ENCODE assay signal across 19 cellular contexts in genomic region chr7:494261-494687, GRCh38. TPM values are rescaled to one million over a fixed set of nuclear protein-coding genes. Genes with fewer than 3 reads are reported as not detected.
DNase-seq lines count a peak whose midpoint lies in the region; ATAC-seq and TF ChIP-seq lines count a peak whose summit lies in the region.
"Had no signal": no experiment of that assay in that cellular context is flagged by ENCODE, and none has a peak within 500 bp of the region (broad histone marks: within the 10 kb centered on the region; RNA-seq: fewer than 3 reads in every experiment).

No MANE protein-coding gene starts in this region.

- no peaks in the 10 kb centered on the region for H3K9me3 Mint-ChIP-seq in natural killer cell treated with Interleukin-12 subunit alpha and Interleukin-12 subunit beta and Interleukin-15 and Interleukin-18, amount 100 ng/mL, for 72 hours
- no peaks in the 10 kb centered on the region for H3K9me3 Mint-ChIP-seq in natural killer cell
- H3K9me3 Mint-ChIP-seq: activated naive CD4-positive, alpha-beta T cell treated with anti-CD3 and anti-CD28 coated beads, Interleukin-2, amount 50 U/mL, for 24 hours had no signal

- no peaks in the 10 kb centered on the region for H3K27me3 Mint-ChIP-seq in natural killer cell treated with Interleukin-12 subunit alpha and Interleukin-12 subunit beta and Interleukin-15 and Interleukin-18, amount 100 ng/mL, for 72 hours
- no peaks in the 10 kb centered on the region for H3K27me3 Mint-ChIP-seq in natural killer cell (ENCODE audit: low read depth in 2 of 2)
- H3K27me3 Mint-ChIP-seq: activated naive CD4-positive, alpha-beta T cell treated with anti-CD3 and anti-CD28 coated beads, Interleukin-2, amount 50 U/mL, for 24 hours had no signal

- H3K27ac Mint-ChIP-seq in natural killer cell treated with Interleukin-12 subunit alpha and Interleukin-12 subunit beta and Interleukin-15 and Interleukin-18, amount 100 ng/mL, for 72 hours, result no peak overlapping the region
- H3K27ac Mint-ChIP-seq in natural killer cell, result no peak overlapping the region
- H3K27ac Mint-ChIP-seq: activated naive CD4-positive, alpha-beta T cell treated with anti-CD3 and anti-CD28 coated beads, Interleukin-2, amount 50 U/mL, for 24 hours had no signal

- no peaks in the 10 kb centered on the region for H3K4me1 Mint-ChIP-seq in natural killer cell treated with Interleukin-12 subunit alpha and Interleukin-12 subunit beta and Interleukin-15 and Interleukin-18, amount 100 ng/mL, for 72 hours (ENCODE audit: low read depth in 2 of 2)
- H3K4me1 Mint-ChIP-seq in natural killer cell, result peaks cover 0 to 5% of the 10 kb centered on the region in 2 donors

- no peaks in the 10 kb centered on the region for H3K9me3 ChIP-seq in MG63
- H3K9me3 ChIP-seq: esophagus muscularis mucosa had no signal

- DNase-seq in natural killer cell treated with Interleukin-12 subunit alpha and Interleukin-12 subunit beta and Interleukin-15 and Interleukin-18, amount 100 ng/mL, for 72 hours (ENCODE audit: low spot score), result peak; percentile 54
- DNase-seq in natural killer cell, result no peak
- DNase-seq in RWPE1 (ENCODE audit: low spot score), result peak; percentile 73
- peak; percentile 83 for DNase-seq in iPS-NIHi11 (ENCODE audit: low spot score)
- no peak for DNase-seq in COLO668 (lab: John Stamatoyannopoulos, UW; ENCODE audit: unreplicated experiment)
- no peak for DNase-seq in MG63
- DNase-seq in AML-193 (lab: John Stamatoyannopoulos, UW), result no peak
- DNase-seq: activated CD4-positive, alpha-beta T cell treated with anti-CD3 and anti-CD28 coated beads, Interleukin-2, amount 50 U/mL, for 4 hours; activated T-cell treated with anti-CD3 and anti-CD28 coated beads, Interleukin-2, amount 50 U/mL, for 1 hour; brain microvascular endothelial cell; NCI-H1048; NCI-H2107; PC-9; stimulated activated CD4-positive, alpha-beta T cell treated with anti-CD3 and anti-CD28 coated beads, Interleukin-12 subunit alpha, Interleukin-12 subunit beta, amount 100 ng/mL, for 4 hours; stimulated activated naive CD4-positive, alpha-beta T cell treated with Interleukin-2 at 50 U/mL for 16 hours had no signal

- no peaks in the 10 kb centered on the region for H3K36me3 ChIP-seq in MG63

- TF ChIP-seq CTCF in natural killer cell (IDR thresholded peaks at IDR 0.05) (no peak), RWPE1 (conservative IDR thresholded peaks at IDR 0.05; ENCODE audit: low read depth) (no peak)

- ATAC-seq in natural killer cell treated with Interleukin-12 subunit alpha and Interleukin-12 subunit beta and Interleukin-15 and Interleukin-18, amount 100 ng/mL, for 72 hours, result no peak
- no peak for ATAC-seq in natural killer cell
- ATAC-seq in HG03280 (IDR thresholded peaks at IDR 0.05; ENCODE audit: unreplicated experiment), result no peak

- intact Hi-C loops in natural killer cell (cut with micrococcal nuclease), result no loop called here

- no peaks in the 10 kb centered on the region for H3K36me3 Mint-ChIP-seq in natural killer cell treated with Interleukin-12 subunit alpha and Interleukin-12 subunit beta and Interleukin-15 and Interleukin-18, amount 100 ng/mL, for 72 hours
- H3K36me3 Mint-ChIP-seq in natural killer cell, result no peaks in the 10 kb centered on the region

- H3K27ac ChIP-seq in RWPE1, result peak overlapping the region; percentile 88; the same call in 1 of the 2 replicates
- H3K27ac ChIP-seq: brain microvascular endothelial cell, esophagus muscularis mucosa, PC-9 had no signal

- no peak overlapping the region for H3K4me3 ChIP-seq in MG63
- H3K4me3 ChIP-seq: PC-9 had no signal

- CTCF ChIA-PET in RWPE1 (lab: Yijun Ruan, JAX), result no interaction called here

- H3K4me3 Mint-ChIP-seq in natural killer cell treated with Interleukin-12 subunit alpha and Interleukin-12 subunit beta and Interleukin-15 and Interleukin-18, amount 100 ng/mL, for 72 hours, result no peak overlapping the region
- no peak overlapping the region for H3K4me3 Mint-ChIP-seq in natural killer cell
- H3K4me3 Mint-ChIP-seq: activated naive CD4-positive, alpha-beta T cell treated with anti-CD3 and anti-CD28 coated beads, Interleukin-2, amount 50 U/mL, for 24 hours had no signal

- H3K27me3 ChIP-seq in MG63, result 0 out of 2 replicates have a peak, but pooled peaks cover 1% of the 10 kb centered on the region
- H3K27me3 ChIP-seq: brain microvascular endothelial cell, dorsolateral prefrontal cortex, esophagus muscularis mucosa had no signal

- POLR2A ChIA-PET in RWPE1 (lab: Yijun Ruan, JAX; ENCODE audit: low non-redundant PET), result no interaction called here

RNA-seq across cellular contexts. Expression of gene PDGFA, which starts 25.4 kb away (rescaled TPM):
- 1 to 10 TPM; 1.3 to 5.0 TPM for total RNA-seq in natural killer cell treated with Interleukin-12 subunit alpha and Interleukin-12 subunit beta and Interleukin-15 and Interleukin-18, amount 100 ng/mL, for 72 hours
- 1 to 10 TPM in 2 of 3 donors, under 1 TPM in 1; 0.86 to 2.0 (median 1.5) TPM for total RNA-seq in natural killer cell
- total RNA-seq in MG63 (2014; rRNA removed; shearing (Covaris generic); ENCODE audit: low replicate concordance), result 4.9 and 33.7 TPM in 2 replicates

Comparison
In these comparisons a context has a peak if more than half of its experiments do, and no peak if none do; other contexts are left out.
1. DNase-seq: peak in natural killer cell treated with Interleukin-12 subunit alpha and Interleukin-12 subunit beta and Interleukin-15 and Interleukin-18, amount 100 ng/mL, for 72 hours (single experiment), RWPE1 (single experiment) and iPS-NIHi11 (single experiment); none in natural killer cell (single experiment), COLO668 (single experiment), MG63 (single experiment) and AML-193 (0 of 2).